8 cellular contexts compared by ENCODE assay signal in genomic region chr1:5992034-5992813, GRCh38. TPM values are rescaled to one million over a fixed set of nuclear protein-coding genes. Genes with fewer than 3 reads are reported as not detected.
A peak's percentile ranks its signal among the peaks of the same experiment; 100 is the strongest.
DNase-seq lines count a peak whose midpoint lies in the region; ATAC-seq and TF ChIP-seq lines count a peak whose summit lies in the region.

Gene NPHP4, minus strand, starts transcription at chr1:5992425. Its CDS starts 6,136 bp downstream, at chr1:5986289.

- no peaks in the 10 kb centered on the region for H3K27me3 ChIP-seq in mononuclear cell (ENCODE audit: insufficient read depth, low read length)

- DNase-seq in DMS 273 (lab: John Stamatoyannopoulos, UW; ENCODE audit: unreplicated experiment) (peak; percentile 100), HuH-7.5 (ENCODE audit: low spot score) (peak; percentile 100), OCI-M2 (lab: John Stamatoyannopoulos, UW; ENCODE audit: unreplicated experiment) (peak; percentile 88), activated T-cell treated with anti-CD3 and anti-CD28 coated beads for 4 hours (peak; percentile 99), epithelial cell of esophagus (ENCODE audit: low read depth) (peak; percentile 100)
- peak; percentile 97 to 98 for DNase-seq in stimulated activated CD8-positive, alpha-beta memory T cell treated with anti-CD3 and anti-CD28 coated beads, Interleukin-4, amount 100 ng/mL, for 1 hour (ENCODE audit: low read depth in 2 of 2, low spot score in 1 of 2)

- H3K4me3 ChIP-seq in epithelial cell of esophagus (ENCODE audit: low read length) (peak within 1 kb of the TSS; percentile 62), mononuclear cell (ENCODE audit: low read length) (peak within 1 kb of the TSS; percentile 70)

- H3K9me3 ChIP-seq in mononuclear cell (ENCODE audit: low read depth, low read length) = no peaks in the 10 kb centered on the region

- ATAC-seq in GM21526 (IDR thresholded peaks at IDR 0.05; ENCODE audit: low FRiP score, unreplicated experiment) = peak; percentile 87

- TF ChIP-seq CTCF in epithelial cell of esophagus (IDR thresholded peaks at IDR 0.05; ENCODE audit: insufficient read depth, low read depth, low read length, missing control alignments) = no peak

- peaks cover 35% of the 10 kb centered on the region for H3K4me1 ChIP-seq in mononuclear cell (ENCODE audit: insufficient read depth, low read length)

RNA-seq across cellular contexts. Expression of gene NPHP4, which starts in this region (rescaled TPM):
- 2.7 TPM for total RNA-seq in mononuclear cell

Comparison
In these comparisons a context has a peak if more than half of its experiments do, and no peak if none do; other contexts are left out.
1. Peak in every context shown above with its lines: DNase-seq, ATAC-seq and H3K4me3 ChIP-seq.